Comparison of ENCODE assay signal across 8 cellular contexts in the genomic region with DNA sequence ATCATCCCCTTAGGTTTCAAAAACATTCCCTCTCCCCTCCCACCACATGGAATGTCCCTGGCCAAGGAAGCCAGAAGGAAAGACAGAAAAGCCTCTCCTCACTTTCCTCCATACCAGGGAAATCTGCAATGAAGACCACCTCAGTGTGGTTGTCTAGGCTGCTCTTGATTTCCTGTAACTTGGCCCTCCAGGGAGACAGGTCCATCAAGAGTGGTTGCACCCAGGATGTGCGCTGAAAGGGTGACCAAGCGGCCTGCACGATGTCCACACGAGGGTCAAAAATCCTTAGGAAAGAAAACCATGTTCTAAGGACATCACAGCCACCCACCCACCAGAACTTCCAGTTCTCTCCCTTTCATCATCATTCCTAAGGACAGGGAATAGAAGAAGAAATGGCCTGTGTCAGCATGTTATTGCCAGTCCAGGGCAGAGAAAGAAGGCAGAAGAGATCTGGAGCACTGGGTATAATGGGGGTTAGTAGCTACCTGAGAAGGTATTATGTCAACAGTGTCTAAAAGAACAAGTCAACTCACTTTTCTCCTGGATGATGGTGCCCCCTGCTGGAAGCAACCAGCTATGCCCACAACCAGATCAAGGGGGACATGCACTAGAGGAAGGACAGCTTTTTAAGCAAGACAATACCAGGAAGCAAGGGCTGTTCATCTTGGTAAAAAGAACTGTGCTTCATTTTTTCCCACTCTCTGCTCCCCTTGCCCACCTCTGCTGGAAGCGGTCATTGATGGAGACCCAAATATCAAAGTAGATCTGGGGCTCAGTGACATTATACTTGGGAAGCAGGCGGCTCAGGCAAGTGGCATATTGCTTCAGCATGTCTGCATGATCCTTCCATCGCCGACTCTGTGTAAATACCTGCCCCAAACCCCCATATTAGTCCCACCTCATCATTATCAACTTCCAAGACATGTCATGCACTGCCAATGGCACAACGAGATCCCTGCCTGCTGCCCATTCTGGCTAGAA.
DNase-seq lines count a peak whose midpoint lies in the region; ATAC-seq and TF ChIP-seq lines count a peak whose summit lies in the region.

No MANE protein-coding gene starts in this region.

- H3K27me3 ChIP-seq in WERI-Rb-1 (ENCODE audit: insufficient read depth, low read depth, severe bottlenecking), result no peaks in the 10 kb centered on the region

- peak; percentile 80 for ATAC-seq in HG02885 (IDR thresholded peaks at IDR 0.05; ENCODE audit: poor library complexity, unreplicated experiment)
- no peak for ATAC-seq in HG03469 (IDR thresholded peaks at IDR 0.05; ENCODE audit: unreplicated experiment)

- peak; percentile 27 for DNase-seq in NCI-H2196 treated with DMSO at 0.1 percent for 48 hours (lab: John Stamatoyannopoulos, UW; ENCODE audit: unreplicated experiment)
- DNase-seq in WERI-Rb-1, result peak; percentile 87
- DNase-seq in T47D (ENCODE audit: low read depth in 1 of 2, low spot score in 1 of 2), result peak; percentile 41 to 85
- DNase-seq in islet precursor cell, result peak; percentile 92
- peak; percentile 73 to 79 (median 75) for DNase-seq in stimulated activated CD4-positive, alpha-beta T cell treated with anti-CD3 and anti-CD28 coated beads, Interleukin-1b, Interleukin-23, amount 100 ng/mL, for 24 hours (ENCODE audit: low read depth in 4 of 4, low spot score in 1 of 4)

- TF ChIP-seq CTCF in GM12801 (IDR thresholded peaks at IDR 0.05; ENCODE audit: extremely low read depth, insufficient read length), result peak; percentile 93
- peak; percentile 87 for TF ChIP-seq CTCF in WERI-Rb-1 (IDR thresholded peaks at IDR 0.05; ENCODE audit: low read depth, low read length)

- H3K4me3 ChIP-seq in WERI-Rb-1 (ENCODE audit: low read depth, low read length), result no peak overlapping the region

- no peaks in the 10 kb centered on the region for H3K9me3 ChIP-seq in WERI-Rb-1 (ENCODE audit: severe bottlenecking)

- in situ Hi-C loops in T47D (cut with HindIII; ENCODE audit: low pct_unique_long_range_greater_than_20kb, low sequenced_read_pairs), result no loop called here

- H3K27ac ChIP-seq in WERI-Rb-1, result peak overlapping the region; percentile 38; the same call in 1 of the 2 replicates

- H3K36me3 ChIP-seq in WERI-Rb-1, result peaks cover 58% of the 10 kb centered on the region

Comparison
In these comparisons a context has a peak if more than half of its experiments do, and no peak if none do; other contexts are left out.
1. DNase-seq: peak in every context shown above with its lines; median percentile 92 in islet precursor cell; 87 in WERI-Rb-1; 75 in stimulated activated CD4-positive, alpha-beta T cell treated with anti-CD3 and anti-CD28 coated beads, Interleukin-1b, Interleukin-23, amount 100 ng/mL, for 24 hours; 63 in T47D; 27 in NCI-H2196 treated with DMSO at 0.1 percent for 48 hours.